Comparison of ENCODE assay signal across 1 cellular context in genomic region chr13:95987841-95988240, GRCh38.
TF ChIP-seq lines count a peak whose summit lies in the region.

No MANE protein-coding gene starts in this region.

TF ChIP-seq in GM23338, 12 proteins besides CTCF, POLR2A, EP300 and RAD21 (continued from another document):
- TF ChIP-seq REST (IDR thresholded peaks at IDR 0.05; ENCODE audit: unreplicated experiment) (no peak), ETS1 (IDR thresholded peaks at IDR 0.05) (no peak), NANOG (IDR thresholded peaks at IDR 0.05; ENCODE audit: borderline replicate concordance) (no peak)
